ENCODE assay signal across 9 cellular contexts in the genomic region with DNA sequence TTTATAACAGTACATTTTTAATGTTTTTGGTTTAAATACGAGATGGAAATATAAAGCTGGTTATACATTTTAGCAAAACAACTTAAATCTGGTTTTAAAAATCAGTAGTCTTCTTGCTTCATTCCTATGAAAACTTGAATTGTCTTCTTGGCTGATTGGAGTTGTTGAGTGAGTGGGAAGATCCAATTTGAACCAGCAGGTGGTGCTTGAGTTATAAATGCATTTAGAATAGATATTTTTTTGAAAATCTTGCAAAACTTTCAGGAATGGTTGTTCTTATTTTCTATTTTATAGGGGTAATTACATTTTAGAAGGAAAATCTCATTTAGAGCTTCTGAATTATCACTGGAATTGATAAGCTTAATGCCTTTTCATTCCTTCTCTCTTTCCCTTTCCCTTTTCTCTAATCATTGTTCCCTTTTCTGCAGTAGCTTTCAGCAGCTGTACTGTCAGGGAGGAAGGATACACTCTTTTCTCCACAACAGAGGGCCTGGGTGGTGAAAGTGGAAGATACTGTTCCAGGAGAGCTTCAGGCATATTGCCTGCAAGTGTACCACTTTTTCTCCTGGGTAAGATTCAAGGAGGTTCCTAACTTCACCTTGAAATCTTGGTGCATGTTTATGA.
DNase-seq lines count a peak whose midpoint lies in the region; ATAC-seq and TF ChIP-seq lines count a peak whose summit lies in the region.
"Had no signal": no experiment of that assay in that cellular context is flagged by ENCODE, and none has a peak within 500 bp of the region (broad histone marks: within the 10 kb centered on the region; RNA-seq: fewer than 3 reads in every experiment).

No MANE protein-coding gene starts in this region.

- no peaks in the 10 kb centered on the region for H3K9me3 Mint-ChIP-seq in Caco-2 (ENCODE audit: unreplicated experiment)
- H3K9me3 Mint-ChIP-seq in stimulated activated effector memory CD8-positive, alpha-beta T cell treated with anti-CD3 and anti-CD28 coated beads, Interleukin-12 subunit alpha, Interleukin-12 subunit beta, amount 100 ng/mL, for 72 hours = no peaks in the 10 kb centered on the region

- H3K36me3 ChIP-seq in Caco-2 (ENCODE audit: control insufficient read depth, insufficient read depth, low read length) = no peaks in the 10 kb centered on the region
- H3K36me3 ChIP-seq in KMS-11 (ENCODE audit: insufficient read depth) = no peaks in the 10 kb centered on the region
- no peaks in the 10 kb centered on the region for H3K36me3 ChIP-seq in ascending aorta
- H3K36me3 ChIP-seq in right lobe of liver = no peaks in the 10 kb centered on the region

- no peaks in the 10 kb centered on the region for H4K20me1 ChIP-seq in KMS-11 (ENCODE audit: insufficient read depth)

- H3K9ac ChIP-seq in KMS-11 = no peak overlapping the region

- no peak for TF ChIP-seq POLR2A in right lobe of liver (IDR thresholded peaks at IDR 0.05)

- POLR2A ChIA-PET in Caco-2 (lab: Charles Lee) = no interaction called here

- DNase-seq in Caco-2 = peak in 1 of 2 experiments; percentile 20
- DNase-seq in ascending aorta (ENCODE audit: low spot score in 2 of 2) = no peak
- no peak for DNase-seq in right lobe of liver
- DNase-seq in stimulated activated effector memory CD8-positive, alpha-beta T cell treated with anti-CD3 and anti-CD28 coated beads, Interleukin-12 subunit alpha, Interleukin-12 subunit beta, amount 100 ng/mL, for 72 hours (ENCODE audit: low spot score in 2 of 2) = no peak
- no peak for DNase-seq in NK-92 (lab: John Stamatoyannopoulos, UW; ENCODE audit: unreplicated experiment)
- DNase-seq in occipital lobe (lab: John Stamatoyannopoulos, UW) = no peak

- H3K27me3 ChIP-seq in Caco-2 (replicated peaks; ENCODE audit: control insufficient read depth, insufficient read depth, low read length) (no peaks in the 10 kb centered on the region), KMS-11 (ENCODE audit: insufficient read depth, low read depth) (no peaks in the 10 kb centered on the region), ascending aorta (no peaks in the 10 kb centered on the region), right lobe of liver (no peaks in the 10 kb centered on the region)

- TF ChIP-seq CTCF in Caco-2 (IDR thresholded peaks at IDR 0.05; ENCODE audit: insufficient read depth in 1 of 2, low read depth in 1 of 2, low read length in 1 of 2, severe bottlenecking in 1 of 2, unreplicated experiment in 1 of 2) (peak; percentile 38 to 48), KMS-11 (conservative IDR thresholded peaks at IDR 0.05; ENCODE audit: low read depth, low read length) (peak; percentile 60), ascending aorta (IDR thresholded peaks at IDR 0.05) (peak in 2 of 3 experiments; percentile 39 to 56), right lobe of liver (IDR thresholded peaks at IDR 0.05) (peak in 3 of 4 donors; percentile 19 to 28 (median 28))

- no TSS peak for BruUV-seq in Caco-2 (replicated peaks; lab: Mats Ljungman, UMichigan)

- H2AFZ ChIP-seq in KMS-11 (ENCODE audit: low read depth) = no peak overlapping the region

- no peaks in the 10 kb centered on the region for H3K36me3 Mint-ChIP-seq in Caco-2 (ENCODE audit: insufficient read depth, unreplicated experiment)
- no peaks in the 10 kb centered on the region for H3K36me3 Mint-ChIP-seq in stimulated activated effector memory CD8-positive, alpha-beta T cell treated with anti-CD3 and anti-CD28 coated beads, Interleukin-12 subunit alpha, Interleukin-12 subunit beta, amount 100 ng/mL, for 72 hours

- no peaks in the 10 kb centered on the region for H3K9me3 ChIP-seq in Caco-2
- H3K9me3 ChIP-seq in ascending aorta = no peaks in the 10 kb centered on the region
- no peaks in the 10 kb centered on the region for H3K9me3 ChIP-seq in right lobe of liver

- CTCF ChIA-PET in Caco-2 (lab: Charles Lee) = no interaction called here

- no peak overlapping the region for H3K27ac ChIP-seq in KMS-11
- H3K27ac ChIP-seq in ascending aorta = no peak overlapping the region
- no peak overlapping the region for H3K27ac ChIP-seq in right lobe of liver
- H3K27ac ChIP-seq: epithelial cell of prostate had no signal

- H3K4me2 ChIP-seq in KMS-11 = no peak overlapping the region; the same call in 1 of the 2 replicates

- ATAC-seq in right lobe of liver (no peak), GM19328 (IDR thresholded peaks at IDR 0.05; ENCODE audit: unreplicated experiment) (no peak)
- ATAC-seq in stimulated activated effector memory CD8-positive, alpha-beta T cell treated with anti-CD3 and anti-CD28 coated beads, Interleukin-12 subunit alpha, Interleukin-12 subunit beta, amount 100 ng/mL, for 72 hours = no peak

- no peaks in the 10 kb centered on the region for H3K27me3 Mint-ChIP-seq in Caco-2 (ENCODE audit: insufficient read depth, unreplicated experiment)

- H3K4me1 ChIP-seq in Caco-2 (no peaks in the 10 kb centered on the region), KMS-11 (ENCODE audit: low read depth, poor library complexity, severe bottlenecking) (peaks cover 61% of the 10 kb centered on the region), ascending aorta (no peaks in the 10 kb centered on the region), right lobe of liver (no peaks in the 10 kb centered on the region)

- H3K27ac Mint-ChIP-seq in Caco-2 (ENCODE audit: unreplicated experiment) = no peak overlapping the region
- H3K27ac Mint-ChIP-seq in stimulated activated effector memory CD8-positive, alpha-beta T cell treated with anti-CD3 and anti-CD28 coated beads, Interleukin-12 subunit alpha, Interleukin-12 subunit beta, amount 100 ng/mL, for 72 hours = no peak overlapping the region

- H3K4me3 Mint-ChIP-seq in Caco-2 (ENCODE audit: unreplicated experiment) = no peak overlapping the region
- no peak overlapping the region for H3K4me3 Mint-ChIP-seq in stimulated activated effector memory CD8-positive, alpha-beta T cell treated with anti-CD3 and anti-CD28 coated beads, Interleukin-12 subunit alpha, Interleukin-12 subunit beta, amount 100 ng/mL, for 72 hours

- H3K4me3 ChIP-seq in Caco-2 (ENCODE audit: low read depth, low read length) (no peak overlapping the region), KMS-11 (IDR thresholded peaks at IDR 0.05; ENCODE audit: insufficient read depth, low read depth, low read length) (no peak overlapping the region), ascending aorta (no peak overlapping the region), right lobe of liver (no peak overlapping the region)

- intact Hi-C loops in Caco-2 (cut with micrococcal nuclease; ENCODE audit: unreplicated experiment) = loop anchor here (5.0 kb wide), 2 partner anchors 139 to 269 kb away; no protein-coding TSS in a partner anchor
- intact Hi-C loops in ascending aorta (cut with DNase I) = no loop called here
- intact Hi-C loops in right lobe of liver (cut with DNase I) = no loop called here

- WGBS in right lobe of liver (ENCODE audit: insufficient coverage, low coverage, low lambda C conversion rate, missing lambda C conversion rate) = 36% methylated on average over 1 of the region's 1 CpG

- no peaks in the 10 kb centered on the region for H3K4me1 Mint-ChIP-seq in Caco-2 (ENCODE audit: low read depth, unreplicated experiment)
- no peaks in the 10 kb centered on the region for H3K4me1 Mint-ChIP-seq in stimulated activated effector memory CD8-positive, alpha-beta T cell treated with anti-CD3 and anti-CD28 coated beads, Interleukin-12 subunit alpha, Interleukin-12 subunit beta, amount 100 ng/mL, for 72 hours

- H3K79me2 ChIP-seq in KMS-11 (ENCODE audit: insufficient read depth, low read depth) = no peaks in the 10 kb centered on the region
